In the genomic region with DNA sequence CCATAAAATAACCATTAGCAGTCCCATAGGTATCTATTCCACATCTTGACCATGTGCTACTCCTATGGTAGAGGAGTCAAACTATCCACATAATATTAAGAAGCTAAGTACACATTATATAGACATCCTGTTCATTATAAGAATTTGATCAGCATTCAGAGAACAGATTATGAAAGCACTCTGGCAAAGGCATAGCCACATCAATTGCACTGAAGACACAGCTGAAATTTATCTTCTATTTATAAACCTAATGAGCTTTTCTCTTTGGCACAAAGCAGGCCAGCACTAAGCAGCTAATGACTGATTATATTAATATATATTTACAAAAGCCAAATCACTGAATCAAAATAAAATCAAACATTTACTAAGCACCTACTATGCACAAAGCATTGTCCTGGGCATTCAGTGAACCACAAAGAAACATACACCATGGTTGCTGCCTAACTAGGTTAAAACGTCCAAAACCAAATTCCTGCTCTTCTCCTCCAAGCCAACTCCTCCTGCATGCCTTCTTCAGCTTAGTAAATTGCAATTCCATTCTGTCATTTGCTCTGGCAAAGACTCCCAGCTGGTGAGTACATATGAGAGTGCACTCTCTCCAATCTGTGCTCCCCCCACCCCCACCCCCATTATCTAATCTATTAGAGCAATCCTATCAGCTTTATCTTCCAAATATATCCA, we compare ENCODE assay signal across 17 cellular contexts.
DNase-seq lines count a peak whose midpoint lies in the region; ATAC-seq, FAIRE-seq and TF ChIP-seq lines count a peak whose summit lies in the region.
"Had no signal": no experiment of that assay in that cellular context is flagged by ENCODE, and none has a peak within 500 bp of the region (broad histone marks: within the 10 kb centered on the region; RNA-seq: fewer than 3 reads in every experiment).

No MANE protein-coding gene starts in this region.

- H2AFZ ChIP-seq in keratinocyte (ENCODE audit: control insufficient read depth, low read length), result no peak overlapping the region

- TF ChIP-seq CTCF in dorsolateral prefrontal cortex (IDR thresholded peaks at IDR 0.05 in 54 of 56, conservative IDR thresholded peaks at IDR 0.05 in 2 of 56; ENCODE audit: low read depth in 1 of 56, partially characterized antibody in 56 of 56), result no peak
- TF ChIP-seq CTCF in keratinocyte (optimal IDR thresholded peaks at IDR 0.05 in 1 of 3, IDR thresholded peaks at IDR 0.05 in 1 of 3, conservative IDR thresholded peaks at IDR 0.05 in 1 of 3; ENCODE audit: extremely low read depth in 1 of 3, insufficient read depth in 2 of 3, low read length in 3 of 3), result no peak

- peaks cover 4 to 16% of the 10 kb centered on the region in 2 donors for H3K4me1 Mint-ChIP-seq in effector memory CD8-positive, alpha-beta T cell (ENCODE audit: low read depth in 2 of 2)

- H3K27ac ChIP-seq in dorsolateral prefrontal cortex (peak overlapping the region in 31 of 59 donors; percentile 4 to 69 (median 42)), keratinocyte (ENCODE audit: control insufficient read depth, insufficient read depth, low read length) (no peak overlapping the region), aorta (ENCODE audit: low read depth in 1 of 2, low read length in 2 of 2) (no peak overlapping the region)

- DNase-seq in Right ventricle myocardium inferior (ENCODE audit: missing footprints) (no peak), cardiac septum (ENCODE audit: low spot score) (no peak), dorsolateral prefrontal cortex (no peak), keratinocyte (ENCODE audit: low read depth, low spot score) (no peak), aorta (no peak), DMS53 (lab: John Stamatoyannopoulos, UW) (no peak)
- no peak for DNase-seq in effector memory CD8-positive, alpha-beta T cell
- DNase-seq: activated CD4-positive, CD25-positive, alpha-beta regulatory T cell treated with anti-CD3 and anti-CD28 coated beads, Interleukin-2, amount 50 U/mL, for 72 hours; activated CD8-positive, alpha-beta memory T cell treated with anti-CD3 and anti-CD28 coated beads, Interleukin-2, amount 50 U/mL, for 4 hours; activated naive CD4-positive, alpha-beta T cell treated with anti-CD3 and anti-CD28 coated beads, Interleukin-2, amount 50 U/mL, for 16 hours; hippocampal formation; natural killer cell; NCI-H2081; SHP77; stimulated activated CD4-positive, alpha-beta T cell treated with anti-CD3 and anti-CD28 coated beads, Interleukin-1b, Interleukin-23, amount 100 ng/mL, for 48 hours had no signal

- H3K4me1 ChIP-seq in keratinocyte (ENCODE audit: control insufficient read depth, extremely low read depth, insufficient read depth, low read length), result peaks cover 14% of the 10 kb centered on the region
- H3K4me1 ChIP-seq in aorta (ENCODE audit: control insufficient read depth in 1 of 2, insufficient read depth in 2 of 2, low read length in 2 of 2), result no peaks in the 10 kb centered on the region

- WGBS in aorta, 2 donors, result 0 to 3% methylated on average over 1 of the region's 1 CpG

- no peaks in the 10 kb centered on the region for H4K20me1 ChIP-seq in keratinocyte (ENCODE audit: control insufficient read depth, extremely low read depth, insufficient read depth, low read length)

- peaks cover 3% of the 10 kb centered on the region for H3K36me3 Mint-ChIP-seq in effector memory CD8-positive, alpha-beta T cell (ENCODE audit: insufficient read depth)
- H3K36me3 Mint-ChIP-seq: natural killer cell had no signal

- no peak overlapping the region for H3K4me2 ChIP-seq in keratinocyte (ENCODE audit: control insufficient read depth, extremely low read depth, insufficient read depth, low read depth, low read length)

- H3K27ac Mint-ChIP-seq in effector memory CD8-positive, alpha-beta T cell, result no peak overlapping the region
- H3K27ac Mint-ChIP-seq: natural killer cell had no signal

- no peaks in the 10 kb centered on the region for H3K27me3 Mint-ChIP-seq in effector memory CD8-positive, alpha-beta T cell

- no peaks in the 10 kb centered on the region for H3K36me3 ChIP-seq in keratinocyte (ENCODE audit: control insufficient read depth in 2 of 2, extremely low read depth in 1 of 2, insufficient read depth in 2 of 2, low read length in 2 of 2)
- no peaks in the 10 kb centered on the region for H3K36me3 ChIP-seq in aorta (ENCODE audit: control insufficient read depth in 1 of 2, insufficient read depth in 2 of 2, low read length in 1 of 2)

- intact Hi-C loops in Right ventricle myocardium inferior (cut with DNase I), result loop anchor here (5.0 kb wide), 1 partner anchor 43 kb away; no protein-coding TSS in a partner anchor
- intact Hi-C loops in cardiac septum (cut with DNase I), result no loop called here
- intact Hi-C loops in dorsolateral prefrontal cortex (cut with DNase I), result no loop called here
- intact Hi-C loops in aorta (cut with DNase I), result no loop called here

- no peak overlapping the region for H3K4me3 Mint-ChIP-seq in effector memory CD8-positive, alpha-beta T cell
- H3K4me3 Mint-ChIP-seq: natural killer cell had no signal

- H3K9me3 Mint-ChIP-seq in effector memory CD8-positive, alpha-beta T cell, result no peaks in the 10 kb centered on the region
- H3K9me3 Mint-ChIP-seq: natural killer cell had no signal

- no peak overlapping the region for H3K9ac ChIP-seq in keratinocyte (ENCODE audit: control insufficient read depth, extremely low read depth, insufficient read depth, low read length)

- no peaks in the 10 kb centered on the region for H3K9me1 ChIP-seq in keratinocyte (ENCODE audit: control insufficient read depth, extremely low read depth, insufficient read depth, low read length)

- no peaks in the 10 kb centered on the region for H3K27me3 ChIP-seq in dorsolateral prefrontal cortex
- no peaks in the 10 kb centered on the region for H3K27me3 ChIP-seq in keratinocyte (ENCODE audit: control insufficient read depth, extremely low read depth, insufficient read depth, low read length)
- H3K27me3 ChIP-seq in aorta (ENCODE audit: control insufficient read depth in 1 of 2, insufficient read depth in 2 of 2, low read length in 1 of 2), result no peaks in the 10 kb centered on the region

- peaks cover 14% of the 10 kb centered on the region for H3K79me2 ChIP-seq in keratinocyte (ENCODE audit: control insufficient read depth, insufficient read depth, low read length)

- dilution Hi-C loops in keratinocyte (cut with MboI; ENCODE audit: extremely low pct_ligation_motif_present, low sequenced_read_pairs), result no loop called here

- peak; percentile 36 for FAIRE-seq in keratinocyte (lab: Jason Lieb, UNC)
- FAIRE-seq: endothelial cell of umbilical vein had no signal

- no peaks in the 10 kb centered on the region for H3K9me3 ChIP-seq in keratinocyte (ENCODE audit: control insufficient read depth, low read depth, low read length)
- H3K9me3 ChIP-seq in aorta (ENCODE audit: control insufficient read depth, low read length), result no peaks in the 10 kb centered on the region

- peak; percentile 81 for ATAC-seq in Right ventricle myocardium inferior
- ATAC-seq in aorta (ENCODE audit: low FRiP score), result peak; percentile 55
- no peak for ATAC-seq in HG03521 (IDR thresholded peaks at IDR 0.05; ENCODE audit: unreplicated experiment)
- no peak for ATAC-seq in effector memory CD8-positive, alpha-beta T cell (replicated peaks)
- ATAC-seq: natural killer cell had no signal

- H3K4me3 ChIP-seq in dorsolateral prefrontal cortex (no peak overlapping the region), keratinocyte (ENCODE audit: control insufficient read depth in 2 of 3, extremely low read depth in 1 of 3, insufficient read depth in 2 of 3, low read depth in 1 of 3, low read length in 3 of 3) (no peak overlapping the region), aorta (ENCODE audit: low read length in 2 of 2) (no peak overlapping the region)

Comparison
In these comparisons a context has a peak if more than half of its experiments do, and no peak if none do; other contexts are left out.
1. ATAC-seq: peak in Right ventricle myocardium inferior (single experiment) and aorta (single experiment); none in HG03521 (single experiment) and effector memory CD8-positive, alpha-beta T cell (single experiment).
2. H3K27ac ChIP-seq: peak in dorsolateral prefrontal cortex (31 of 59); none in keratinocyte (single experiment) and aorta (0 of 2).